Comparison of ENCODE assay signal across 17 cellular contexts in the genomic region with DNA sequence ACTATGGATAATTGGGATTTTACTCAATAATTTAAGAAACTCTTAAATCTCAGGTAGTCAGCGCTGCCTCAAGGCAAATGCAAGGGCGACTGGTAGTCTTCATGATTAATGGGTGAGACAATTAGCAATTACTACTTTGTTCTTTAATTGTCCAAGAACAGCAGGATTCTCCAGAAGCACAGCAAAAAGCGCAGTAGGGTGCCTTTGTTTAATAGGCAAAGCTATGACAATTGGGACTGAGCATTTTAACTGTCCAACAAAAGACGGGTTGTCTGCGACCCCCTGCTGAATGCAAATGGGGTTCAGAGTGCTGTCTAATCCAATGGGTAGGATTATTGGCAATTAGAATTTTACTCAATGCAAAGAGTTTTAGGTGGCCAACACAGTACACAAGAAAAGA. TPM values are rescaled to one million over a fixed set of nuclear protein-coding genes. Genes with fewer than 3 reads are reported as not detected.
DNase-seq lines count a peak whose midpoint lies in the region; ATAC-seq and TF ChIP-seq lines count a peak whose summit lies in the region.
"Had no signal": no experiment of that assay in that cellular context is flagged by ENCODE, and none has a peak within 500 bp of the region (broad histone marks: within the 10 kb centered on the region; RNA-seq: fewer than 3 reads in every experiment).

No MANE protein-coding gene starts in this region.

- TF ChIP-seq CTCF in right atrium auricular region (IDR thresholded peaks at IDR 0.05) (no peak), fibroblast of mammary gland (conservative IDR thresholded peaks at IDR 0.05; ENCODE audit: control insufficient read depth, insufficient read depth, low read depth, low read length) (no peak)

- DNase-seq in right atrium auricular region (ENCODE audit: low spot score) (no peak), Right ventricle myocardium superior (no peak), SK-N-MC (ENCODE audit: low read depth, low spot score) (no peak), fibroblast of mammary gland (ENCODE audit: low read depth) (no peak), DMS153 treated with DMSO at 0.1 percent for 48 hours (lab: John Stamatoyannopoulos, UW; ENCODE audit: unreplicated experiment) (no peak), NCI-H82 treated with DMSO at 0.1 percent for 48 hours (lab: John Stamatoyannopoulos, UW; ENCODE audit: unreplicated experiment) (no peak)
- DNase-seq: activated T-cell treated with anti-CD3 and anti-CD28 coated beads for 4 hours; CD8-positive, alpha-beta T cell; left cardiac atrium; NCI-H2107; NCI-H526 treated with DMSO at 0.1 percent for 48 hours; PC-3; stimulated activated CD4-positive, alpha-beta T cell treated with anti-CD3 and anti-CD28 coated beads, Interleukin-12 subunit alpha, Interleukin-12 subunit beta, amount 100 ng/mL, for 4 hours had no signal

- H3K4me1 ChIP-seq in right atrium auricular region: peaks cover 0 to 46% of the 10 kb centered on the region in 2 donors
- peaks cover 0 to 53% (median 47%) of the 10 kb centered on the region in 5 donors for H3K4me1 ChIP-seq in subcutaneous abdominal adipose tissue (ENCODE audit: control insufficient read depth in 5 of 5, insufficient read depth in 5 of 5, low read length in 5 of 5)

- H3K9ac ChIP-seq in SK-N-MC (ENCODE audit: insufficient read length) (no peak overlapping the region), subcutaneous abdominal adipose tissue (ENCODE audit: low read length in 5 of 5) (no peak overlapping the region)

- no peak for ATAC-seq in Right ventricle myocardium superior (ENCODE audit: poor library complexity)
- ATAC-seq in GM19023 (IDR thresholded peaks at IDR 0.05; ENCODE audit: unreplicated experiment): no peak
- ATAC-seq: CD8-positive, alpha-beta T cell; left cardiac atrium; PC-3 had no signal

- H3K9me3 ChIP-seq in right atrium auricular region (no peaks in the 10 kb centered on the region), SK-N-MC (ENCODE audit: low read depth, low read length) (no peaks in the 10 kb centered on the region), subcutaneous abdominal adipose tissue (ENCODE audit: control insufficient read depth in 5 of 5, low read length in 5 of 5) (no peaks in the 10 kb centered on the region)

- H3K27ac ChIP-seq in right atrium auricular region: no peak overlapping the region
- no peak overlapping the region for H3K27ac ChIP-seq in SK-N-MC
- H3K27ac ChIP-seq in subcutaneous abdominal adipose tissue (ENCODE audit: low read depth, low read length): no peak overlapping the region
- H3K27ac ChIP-seq: cardiac muscle cell had no signal

- no peaks in the 10 kb centered on the region for H3K36me3 ChIP-seq in right atrium auricular region
- H3K36me3 ChIP-seq in SK-N-MC (ENCODE audit: insufficient read depth, low read length): peaks cover 35% of the 10 kb centered on the region
- peaks cover 0 to 9% (median 0%) of the 10 kb centered on the region in 5 donors for H3K36me3 ChIP-seq in subcutaneous abdominal adipose tissue (ENCODE audit: control insufficient read depth in 5 of 5, insufficient read depth in 5 of 5, low read length in 5 of 5)
- H3K36me3 ChIP-seq: cardiac muscle cell had no signal

- intact Hi-C loops in Right ventricle myocardium superior (cut with DNase I): no loop called here

- H3K27me3 ChIP-seq in right atrium auricular region: no peaks in the 10 kb centered on the region
- no peaks in the 10 kb centered on the region for H3K27me3 ChIP-seq in subcutaneous abdominal adipose tissue (ENCODE audit: control insufficient read depth in 5 of 5, insufficient read depth in 4 of 5, low read length in 5 of 5)
- H3K27me3 ChIP-seq: cardiac muscle cell had no signal

- H3K4me3 ChIP-seq in right atrium auricular region (peak overlapping the region; percentile 31 to 37), SK-N-MC (peak overlapping the region; percentile 59), fibroblast of mammary gland (ENCODE audit: control insufficient read depth, low read depth, low read length) (peak overlapping the region; percentile 49), subcutaneous abdominal adipose tissue (ENCODE audit: low read depth in 1 of 5, low read length in 5 of 5) (peak overlapping the region; percentile 36 to 62 (median 46))
- H3K4me3 ChIP-seq: cardiac muscle cell had no signal

RNA-seq across cellular contexts. Expression of a gene that starts 3.5 kb away (rescaled TPM):
- total RNA-seq in right atrium auricular region: 10 to 100 TPM; 73.0 to 81.0 TPM
- total RNA-seq in Right ventricle myocardium superior: 0.59 TPM
- total RNA-seq: cardiac muscle cell; CD8-positive, alpha-beta T cell; H4; PC-3 had no signal
